ENCODE assay signal across 8 cellular contexts in the genomic region with DNA sequence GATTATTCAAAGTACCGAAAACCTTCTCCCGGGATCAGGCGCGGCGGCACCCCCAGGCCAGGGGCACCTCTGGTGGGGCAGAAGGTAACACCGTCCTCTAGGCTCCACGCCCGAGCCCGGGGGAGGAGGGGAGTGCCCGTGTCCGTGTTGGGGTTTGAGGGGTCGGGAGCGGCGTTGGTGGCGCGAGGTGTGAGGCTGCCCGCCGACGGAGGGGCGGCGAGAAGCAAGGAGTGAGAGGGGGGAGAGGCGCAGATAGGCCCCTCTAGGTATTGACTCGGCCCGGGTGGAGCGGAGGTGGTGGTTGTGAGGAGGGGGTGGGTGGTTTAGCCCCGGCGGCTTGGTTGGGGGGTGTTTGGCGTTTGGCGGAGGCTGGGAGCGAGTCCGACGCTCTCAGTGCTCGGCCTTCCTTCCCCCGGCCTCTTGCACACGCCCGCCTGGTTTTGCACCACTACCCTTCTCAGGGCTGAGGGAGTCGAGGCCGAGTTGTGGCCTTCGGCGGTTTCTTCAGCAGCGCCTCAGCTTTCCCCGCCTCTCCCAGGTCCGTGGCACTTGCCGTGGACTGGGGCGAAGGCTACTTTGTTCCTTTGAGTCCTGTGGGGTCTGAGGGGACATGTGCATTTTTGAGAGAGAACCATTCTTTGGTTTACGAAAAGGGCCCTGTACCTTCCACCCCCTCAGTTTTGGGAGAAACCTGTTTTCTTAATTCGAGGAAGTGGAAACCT. TPM values are rescaled to one million over a fixed set of nuclear protein-coding genes. Genes with fewer than 3 reads are reported as not detected.
DNase-seq lines count a peak whose midpoint lies in the region; ATAC-seq and TF ChIP-seq lines count a peak whose summit lies in the region.

No MANE protein-coding gene starts in this region.

- no peak for ATAC-seq in CD4-positive, CD25-positive, alpha-beta regulatory T cell (ENCODE audit: low read depth in 2 of 2)
- ATAC-seq in GM19455 (IDR thresholded peaks at IDR 0.05; ENCODE audit: unreplicated experiment): peak; percentile 7
- ATAC-seq in gastroesophageal sphincter: peak; percentile 4
- ATAC-seq in HG03378 (IDR thresholded peaks at IDR 0.05; ENCODE audit: unreplicated experiment): no peak
- no peak for ATAC-seq in GM19351 (IDR thresholded peaks at IDR 0.05; ENCODE audit: unreplicated experiment)

- TF ChIP-seq POLR2A in gastroesophageal sphincter (IDR thresholded peaks at IDR 0.05): no peak

- WGBS in gastroesophageal sphincter (ENCODE audit: low coverage in 1 of 2), 2 donors: no CpG with 5 or more reads among the region's 47 CpGs

- peak in 2 of 3 donors; percentile 36 to 37 for DNase-seq in CD4-positive, CD25-positive, alpha-beta regulatory T cell
- DNase-seq in M059J (ENCODE audit: low read depth): peak; percentile 55
- DNase-seq in activated T-helper 2 cell treated with anti-CD3 and anti-CD28 coated beads, Interferon-gamma antibody, Interleukin-2, Interleukin-4, amounts not matched to agents 10 μg/mL and 5 μg/mL and 100 μg/mL, durations not matched to agents 14 hours and 24 hours and 36 hours (ENCODE audit: low spot score): peak; percentile 24

- peaks cover 6% of the 10 kb centered on the region for H3K27me3 Mint-ChIP-seq in CD4-positive, CD25-positive, alpha-beta regulatory T cell
- H3K27me3 Mint-ChIP-seq in activated T-helper 2 cell treated with anti-CD3 and anti-CD28 coated beads, Interferon-gamma antibody, Interleukin-2, Interleukin-4, amounts not matched to agents 10 μg/mL and 5 μg/mL and 100 μg/mL, durations not matched to agents 14 hours and 24 hours and 36 hours (ENCODE audit: low read depth): no peaks in the 10 kb centered on the region

- H3K27ac ChIP-seq in CD4-positive, CD25-positive, alpha-beta regulatory T cell (ENCODE audit: insufficient read depth, low read length, poor library complexity, severe bottlenecking): peak overlapping the region; percentile 100
- peak overlapping the region; percentile 96 to 100 (median 99) for H3K27ac ChIP-seq in gastroesophageal sphincter
- H3K27ac ChIP-seq in neutrophil: peak overlapping the region; percentile 99

- peaks cover 18 to 44% (median 33%) of the 10 kb centered on the region in 4 donors for H3K4me1 Mint-ChIP-seq in CD4-positive, CD25-positive, alpha-beta regulatory T cell
- H3K4me1 Mint-ChIP-seq in activated T-helper 2 cell treated with anti-CD3 and anti-CD28 coated beads, Interferon-gamma antibody, Interleukin-2, Interleukin-4, amounts not matched to agents 10 μg/mL and 5 μg/mL and 100 μg/mL, durations not matched to agents 14 hours and 24 hours and 36 hours (ENCODE audit: low read depth): peaks cover 39% of the 10 kb centered on the region

- peaks cover 25% of the 10 kb centered on the region for H3K36me3 Mint-ChIP-seq in CD4-positive, CD25-positive, alpha-beta regulatory T cell
- H3K36me3 Mint-ChIP-seq in activated T-helper 2 cell treated with anti-CD3 and anti-CD28 coated beads, Interferon-gamma antibody, Interleukin-2, Interleukin-4, amounts not matched to agents 10 μg/mL and 5 μg/mL and 100 μg/mL, durations not matched to agents 14 hours and 24 hours and 36 hours (ENCODE audit: low read depth): peaks cover 48% of the 10 kb centered on the region

- H3K4me3 Mint-ChIP-seq in CD4-positive, CD25-positive, alpha-beta regulatory T cell: peak overlapping the region; percentile 92 to 99 (median 96)
- peak overlapping the region; percentile 96 for H3K4me3 Mint-ChIP-seq in activated T-helper 2 cell treated with anti-CD3 and anti-CD28 coated beads, Interferon-gamma antibody, Interleukin-2, Interleukin-4, amounts not matched to agents 10 μg/mL and 5 μg/mL and 100 μg/mL, durations not matched to agents 14 hours and 24 hours and 36 hours (ENCODE audit: low read depth)

- H3K9me3 ChIP-seq in CD4-positive, CD25-positive, alpha-beta regulatory T cell (ENCODE audit: control insufficient read depth in 2 of 2, low read length in 2 of 2): no peaks in the 10 kb centered on the region
- H3K9me3 ChIP-seq in gastroesophageal sphincter: no peaks in the 10 kb centered on the region
- no peaks in the 10 kb centered on the region for H3K9me3 ChIP-seq in neutrophil

- H3K9me3 Mint-ChIP-seq in CD4-positive, CD25-positive, alpha-beta regulatory T cell: peaks cover 0 to 1% (median 0%) of the 10 kb centered on the region in 7 donors
- no peaks in the 10 kb centered on the region for H3K9me3 Mint-ChIP-seq in activated T-helper 2 cell treated with anti-CD3 and anti-CD28 coated beads, Interferon-gamma antibody, Interleukin-2, Interleukin-4, amounts not matched to agents 10 μg/mL and 5 μg/mL and 100 μg/mL, durations not matched to agents 14 hours and 24 hours and 36 hours

- TF ChIP-seq EP300 in gastroesophageal sphincter (IDR thresholded peaks at IDR 0.05): no peak

- H3K27me3 ChIP-seq in CD4-positive, CD25-positive, alpha-beta regulatory T cell (ENCODE audit: control insufficient read depth, insufficient read depth, low read length): no peaks in the 10 kb centered on the region
- H3K27me3 ChIP-seq in gastroesophageal sphincter (no peaks in the 10 kb centered on the region), neutrophil (no peaks in the 10 kb centered on the region)

- intact Hi-C loops in activated T-helper 2 cell treated with anti-CD3 and anti-CD28 coated beads, Interferon-gamma antibody, Interleukin-2, Interleukin-4, amounts not matched to agents 10 μg/mL and 5 μg/mL and 100 μg/mL, durations not matched to agents 14 hours and 24 hours and 36 hours (cut with micrococcal nuclease): loop anchor here (2.0 to 5.0 kb wide), 4 partner anchors 37 to 1288 kb away; a partner anchor contains a TSS

- H3K36me3 ChIP-seq in CD4-positive, CD25-positive, alpha-beta regulatory T cell (ENCODE audit: control insufficient read depth, insufficient read depth, low read length): peaks cover 6% of the 10 kb centered on the region
- H3K36me3 ChIP-seq in gastroesophageal sphincter (no peaks in the 10 kb centered on the region), neutrophil (peaks cover 5% of the 10 kb centered on the region)

- peaks cover 48% of the 10 kb centered on the region for H3K4me1 ChIP-seq in CD4-positive, CD25-positive, alpha-beta regulatory T cell (ENCODE audit: control insufficient read depth, insufficient read depth, low read length, poor library complexity, severe bottlenecking)
- peaks cover 0 to 47% (median 15%) of the 10 kb centered on the region in 3 donors for H3K4me1 ChIP-seq in gastroesophageal sphincter
- peaks cover 62% of the 10 kb centered on the region in 2 experiments for H3K4me1 ChIP-seq in neutrophil (ENCODE audit: control insufficient read depth in 1 of 2, insufficient read depth in 1 of 2, low read depth in 1 of 2, low read length in 1 of 2)

- TF ChIP-seq CTCF in gastroesophageal sphincter (IDR thresholded peaks at IDR 0.05): no peak
- no peak for TF ChIP-seq CTCF in neutrophil (IDR thresholded peaks at IDR 0.05)

- H3K27ac Mint-ChIP-seq in CD4-positive, CD25-positive, alpha-beta regulatory T cell: peak overlapping the region; percentile 99
- peak overlapping the region; percentile 99 for H3K27ac Mint-ChIP-seq in activated T-helper 2 cell treated with anti-CD3 and anti-CD28 coated beads, Interferon-gamma antibody, Interleukin-2, Interleukin-4, amounts not matched to agents 10 μg/mL and 5 μg/mL and 100 μg/mL, durations not matched to agents 14 hours and 24 hours and 36 hours

- H3K4me3 ChIP-seq in CD4-positive, CD25-positive, alpha-beta regulatory T cell (ENCODE audit: low read depth, low read length): peak overlapping the region; percentile 97
- H3K4me3 ChIP-seq in gastroesophageal sphincter (peak overlapping the region; percentile 80 to 95), neutrophil (ENCODE audit: low read depth in 1 of 2, low read length in 1 of 2) (peak overlapping the region; percentile 97 to 99)

RNA-seq across cellular contexts. Expression of a gene that starts 0.4 kb away (rescaled TPM):
- total RNA-seq in CD4-positive, CD25-positive, alpha-beta regulatory T cell: 171 TPM
- 100 to 1,000 TPM in 1 of 4 donors, 10 to 100 TPM in 3; 88.8 to 108 (median 98.2) TPM for polyA plus RNA-seq in CD4-positive, CD25-positive, alpha-beta regulatory T cell
- total RNA-seq in M059J (2014; rRNA removed; shearing (Covaris generic)): 70.5 and 76.5 TPM in 2 replicates
- 87.4 and 92.0 TPM in 2 replicates for total RNA-seq in activated T-helper 2 cell treated with anti-CD3 and anti-CD28 coated beads, Interferon-gamma antibody, Interleukin-2, Interleukin-4, amounts not matched to agents 10 μg/mL and 5 μg/mL and 100 μg/mL, durations not matched to agents 14 hours and 24 hours and 36 hours
- total RNA-seq in gastroesophageal sphincter: 10 to 100 TPM; 42.0 to 73.3 (median 62.7) TPM

Comparison
In these comparisons a context has a peak if more than half of its experiments do, and no peak if none do; other contexts are left out.
1. ATAC-seq: peak in GM19455 (single experiment) and gastroesophageal sphincter (single experiment); none in CD4-positive, CD25-positive, alpha-beta regulatory T cell (0 of 2), HG03378 (single experiment) and GM19351 (single experiment).
2. Peak in every context shown above with its lines, with median percentiles within 50 percentile points of each other: DNase-seq, H3K27ac ChIP-seq and H3K4me3 ChIP-seq.